ENCODE assay signal across 8 cellular contexts in genomic region chr2:58240938-58241755, GRCh38. TPM values are rescaled to one million over a fixed set of nuclear protein-coding genes. Genes with fewer than 3 reads are reported as not detected.
DNase-seq lines count a peak whose midpoint lies in the region; ATAC-seq and TF ChIP-seq lines count a peak whose summit lies in the region.

FANCL (minus strand) TSS chr2:58241325; CDS start chr2:58241313, 12 bp downstream.

- H3K4me3 ChIP-seq in PC-9 (peak within 1 kb of the TSS; percentile 94), esophagus (ENCODE audit: low read depth in 1 of 2, low read length in 2 of 2) (peak within 1 kb of the TSS; percentile 98), mucosa of rectum (ENCODE audit: low read length in 2 of 2) (peak within 1 kb of the TSS; percentile 93 to 95)

- DNase-seq in DMS53 (lab: John Stamatoyannopoulos, UW) = peak; percentile 95
- peak; percentile 75 to 91 for DNase-seq in PC-9
- DNase-seq in activated T-cell treated with anti-CD3 and anti-CD28 coated beads, Interleukin-2, amount 50 U/mL, for 1 hour = peak; percentile 63
- peak; percentile 36 to 47 for DNase-seq in stimulated activated CD8-positive, alpha-beta memory T cell treated with anti-CD3 and anti-CD28 coated beads, Interleukin-4, amount 100 ng/mL, for 4 hours (ENCODE audit: low read depth in 2 of 2, low spot score in 1 of 2)

- ATAC-seq in GM21619 (IDR thresholded peaks at IDR 0.05; ENCODE audit: unreplicated experiment) = peak; percentile 76

- intact Hi-C loops in PC-9 (cut with micrococcal nuclease; ENCODE audit: unreplicated experiment) = no loop called here

- no peaks in the 10 kb centered on the region for H3F3A ChIP-seq in PC-9 (ENCODE audit: insufficient read depth, low read depth)

- H3K9me2 ChIP-seq in PC-9 (ENCODE audit: insufficient read depth) = no peaks in the 10 kb centered on the region

- H2AFZ ChIP-seq in PC-9 = peak within 1 kb of the TSS; percentile 99

- TF ChIP-seq CTCF in PC-9 (conservative IDR thresholded peaks at IDR 0.05) = no peak

- H3K9ac ChIP-seq in mucosa of rectum (ENCODE audit: low read depth in 1 of 2, low read length in 2 of 2) = peak within 1 kb of the TSS; percentile 84 to 94

- H3K4me2 ChIP-seq in PC-9 = peak within 1 kb of the TSS; percentile 93

- no peak for TF ChIP-seq RAD21 in Ishikawa (IDR thresholded peaks at IDR 0.05; ENCODE audit: low read depth)

- H3K27ac ChIP-seq in PC-9 = peak within 1 kb of the TSS; percentile 59
- peak within 1 kb of the TSS; percentile 88 to 91 for H3K27ac ChIP-seq in esophagus (ENCODE audit: low read depth in 2 of 2, low read length in 1 of 2)
- H3K27ac ChIP-seq in mucosa of rectum (ENCODE audit: low read depth in 2 of 2, low read length in 2 of 2) = peak within 1 kb of the TSS; percentile 74 to 82

- H3K4me1 ChIP-seq in PC-9 (replicated peaks; ENCODE audit: insufficient read depth) (peaks cover 23% of the 10 kb centered on the region), esophagus (ENCODE audit: control insufficient read depth in 2 of 2, insufficient read depth in 2 of 2, low read length in 1 of 2) (no peaks in the 10 kb centered on the region), mucosa of rectum (ENCODE audit: control insufficient read depth in 2 of 2, insufficient read depth in 2 of 2, low read length in 2 of 2) (peaks cover 3 to 5% of the 10 kb centered on the region in 2 donors)

- no peaks in the 10 kb centered on the region for H4K20me1 ChIP-seq in PC-9 (ENCODE audit: insufficient read depth)

- 1% methylated on average over 54 of the region's 54 CpGs for WGBS in esophagus, 2 donors

- TSS peak; percentile 73 for BruUV-seq in PC-9 (replicated peaks; lab: Mats Ljungman, UMichigan)

- no peaks in the 10 kb centered on the region for H3K27me3 ChIP-seq in PC-9 (ENCODE audit: insufficient read depth, low read depth)
- no peaks in the 10 kb centered on the region for H3K27me3 ChIP-seq in esophagus (ENCODE audit: control insufficient read depth in 1 of 2, insufficient read depth in 2 of 2, low read length in 2 of 2)
- H3K27me3 ChIP-seq in mucosa of rectum (ENCODE audit: control insufficient read depth in 2 of 2, insufficient read depth in 2 of 2, low read length in 2 of 2) = no peaks in the 10 kb centered on the region

- H3K36me3 ChIP-seq in PC-9 (ENCODE audit: low read depth) (peaks cover 5% of the 10 kb centered on the region; the same call in 1 of the 2 replicates), esophagus (ENCODE audit: control insufficient read depth in 2 of 2, insufficient read depth in 2 of 2, low read length in 1 of 2) (no peaks in the 10 kb centered on the region), mucosa of rectum (ENCODE audit: control insufficient read depth in 2 of 2, insufficient read depth in 2 of 2, low read length in 2 of 2) (no peaks in the 10 kb centered on the region)

- peaks cover 46% of the 10 kb centered on the region for H3K79me2 ChIP-seq in PC-9 (ENCODE audit: low read depth)

- POLR2A ChIA-PET in PC-9 (lab: Charles Lee; ENCODE audit: unreplicated experiment) = interaction anchor here (0.6 to 0.7 kb wide), 5 partner anchors 10 to 359 kb away, joined by 3 to 5 read pairs (median 4); no protein-coding TSS in a partner anchor

- TF ChIP-seq EP300 in Ishikawa (IDR thresholded peaks at IDR 0.05; ENCODE audit: borderline replicate concordance) = no peak

- H3K9me3 ChIP-seq in PC-9 (ENCODE audit: insufficient read depth, low read depth) = peaks cover 10% of the 10 kb centered on the region; the same call in 1 of the 2 replicates
- H3K9me3 ChIP-seq in esophagus (ENCODE audit: control insufficient read depth in 2 of 2, insufficient read depth in 1 of 2, low read depth in 1 of 2, low read length in 1 of 2) = no peaks in the 10 kb centered on the region
- H3K9me3 ChIP-seq in mucosa of rectum (ENCODE audit: control insufficient read depth in 2 of 2, low read length in 2 of 2) = no peaks in the 10 kb centered on the region

- CTCF ChIA-PET in PC-9 (lab: Charles Lee) = interaction anchor here (0.8 kb wide), 1 partner anchor 335 kb away, joined by 3 read pairs; no protein-coding TSS in a partner anchor

TF ChIP-seq in Ishikawa, 13 proteins besides CTCF, POLR2A, EP300 and RAD21:
- TF ChIP-seq USF1 (IDR thresholded peaks at IDR 0.05) = no peak
- peak; percentile 46; the same call in 1 of the 2 replicates for TF ChIP-seq TCF12 (IDR thresholded peaks at IDR 0.05; ENCODE audit: low read depth)
- TF ChIP-seq MAX (IDR thresholded peaks at IDR 0.05) = peak; percentile 97
- no peak for TF ChIP-seq EGR1 (IDR thresholded peaks at IDR 0.05)
- TF ChIP-seq NFIC (IDR thresholded peaks at IDR 0.05) = no peak
- TF ChIP-seq TEAD4 (IDR thresholded peaks at IDR 0.05) = peak; percentile 31; the same call in 1 of the 2 replicates
- TF ChIP-seq CREB1 (IDR thresholded peaks at IDR 0.05; ENCODE audit: low read depth) = no peak
- TF ChIP-seq TAF1 (IDR thresholded peaks at IDR 0.05; ENCODE audit: low read depth) = peak; percentile 66; the same call in 1 of the 2 replicates
- no peak for TF ChIP-seq CEBPB (IDR thresholded peaks at IDR 0.05)
- no peak for TF ChIP-seq ZBTB7A (IDR thresholded peaks at IDR 0.05; ENCODE audit: low read depth)
- peak; percentile 77; the same call in 1 of the 2 replicates for TF ChIP-seq YY1 (IDR thresholded peaks at IDR 0.05; ENCODE audit: low read depth)
- TF ChIP-seq FOXM1 (IDR thresholded peaks at IDR 0.05; ENCODE audit: borderline replicate concordance, low read depth) = no peak
- no peak for TF ChIP-seq REST (IDR thresholded peaks at IDR 0.05; ENCODE audit: low read depth)

RNA-seq across cellular contexts. Expression of gene FANCL, which starts in this region (rescaled TPM):
- 51.8 and 53.6 TPM in 2 replicates for total RNA-seq in PC-9 (2021)
- polyA plus RNA-seq in esophagus = 10 to 100 TPM in 1 of 2 donors, 1 to 10 TPM in 1; 9.4 to 22.0 TPM

Comparison
In these comparisons a context has a peak if more than half of its experiments do, and no peak if none do; other contexts are left out.
1. Peak in every context shown above with its lines: DNase-seq, ATAC-seq, H3K4me3 ChIP-seq and H3K27ac ChIP-seq.
2. DNase-seq: peak in every context shown above with its lines; median percentile 95 in DMS53; 83 in PC-9; 63 in activated T-cell treated with anti-CD3 and anti-CD28 coated beads, Interleukin-2, amount 50 U/mL, for 1 hour; 42 in stimulated activated CD8-positive, alpha-beta memory T cell treated with anti-CD3 and anti-CD28 coated beads, Interleukin-4, amount 100 ng/mL, for 4 hours.